Comparison of ENCODE assay signal across 2 cellular contexts in genomic region chr10:96588601-96589419, GRCh38.
TF ChIP-seq lines count a peak whose summit lies in the region.

No MANE protein-coding gene starts in this region.

TF ChIP-seq in HepG2, 621 proteins besides CTCF, POLR2A, EP300 and RAD21 (continued from another document):
- no peak for TF ChIP-seq ZXDC (CRISPR knock-in tag; IDR thresholded peaks at IDR 0.05)
- no peak for TF ChIP-seq KDM6A (CRISPR knock-in tag; IDR thresholded peaks at IDR 0.05; ENCODE audit: low read depth)
- TF ChIP-seq, protein P1, sequence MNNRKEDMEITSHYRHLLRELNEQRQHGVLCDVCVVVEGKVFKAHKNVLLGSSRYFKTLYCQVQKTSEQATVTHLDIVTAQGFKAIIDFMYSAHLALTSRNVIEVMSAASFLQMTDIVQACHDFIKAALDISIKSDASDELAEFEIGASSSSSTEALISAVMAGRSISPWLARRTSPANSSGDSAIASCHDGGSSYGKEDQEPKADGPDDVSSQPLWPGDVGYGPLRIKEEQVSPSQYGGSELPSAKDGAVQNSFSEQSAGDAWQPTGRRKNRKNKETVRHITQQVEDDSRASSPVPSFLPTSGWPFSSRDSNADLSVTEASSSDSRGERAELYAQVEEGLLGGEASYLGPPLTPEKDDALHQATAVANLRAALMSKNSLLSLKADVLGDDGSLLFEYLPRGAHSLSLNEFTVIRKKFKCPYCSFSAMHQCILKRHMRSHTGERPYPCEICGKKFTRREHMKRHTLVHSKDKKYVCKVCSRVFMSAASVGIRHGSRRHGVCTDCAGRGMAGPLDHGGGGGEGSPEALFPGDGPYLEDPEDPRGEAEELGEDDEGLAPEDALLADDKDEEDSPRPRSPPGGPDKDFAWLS (CRISPR knock-in tag; IDR thresholded peaks at IDR 0.05; ENCODE audit: borderline replicate concordance), result no peak
- no peak for TF ChIP-seq RFX5 (IDR thresholded peaks at IDR 0.05; ENCODE audit: low read depth, low read length)
- TF ChIP-seq ZNF430 (CRISPR knock-in tag; IDR thresholded peaks at IDR 0.05), result no peak
- no peak for TF ChIP-seq SALL1 (CRISPR knock-in tag; IDR thresholded peaks at IDR 0.05)
- no peak for TF ChIP-seq SATB2 (CRISPR knock-in tag; IDR thresholded peaks at IDR 0.05)
- no peak for TF ChIP-seq ZNF251 (CRISPR knock-in tag; IDR thresholded peaks at IDR 0.05)

TF ChIP-seq in WTC11, 78 proteins besides CTCF, POLR2A, EP300 and RAD21:
- TF ChIP-seq, protein P2, sequence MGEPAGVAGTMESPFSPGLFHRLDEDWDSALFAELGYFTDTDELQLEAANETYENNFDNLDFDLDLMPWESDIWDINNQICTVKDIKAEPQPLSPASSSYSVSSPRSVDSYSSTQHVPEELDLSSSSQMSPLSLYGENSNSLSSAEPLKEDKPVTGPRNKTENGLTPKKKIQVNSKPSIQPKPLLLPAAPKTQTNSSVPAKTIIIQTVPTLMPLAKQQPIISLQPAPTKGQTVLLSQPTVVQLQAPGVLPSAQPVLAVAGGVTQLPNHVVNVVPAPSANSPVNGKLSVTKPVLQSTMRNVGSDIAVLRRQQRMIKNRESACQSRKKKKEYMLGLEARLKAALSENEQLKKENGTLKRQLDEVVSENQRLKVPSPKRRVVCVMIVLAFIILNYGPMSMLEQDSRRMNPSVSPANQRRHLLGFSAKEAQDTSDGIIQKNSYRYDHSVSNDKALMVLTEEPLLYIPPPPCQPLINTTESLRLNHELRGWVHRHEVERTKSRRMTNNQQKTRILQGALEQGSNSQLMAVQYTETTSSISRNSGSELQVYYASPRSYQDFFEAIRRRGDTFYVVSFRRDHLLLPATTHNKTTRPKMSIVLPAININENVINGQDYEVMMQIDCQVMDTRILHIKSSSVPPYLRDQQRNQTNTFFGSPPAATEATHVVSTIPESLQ (CRISPR knock-in tag; IDR thresholded peaks at IDR 0.05), result no peak
- TF ChIP-seq NFYB (CRISPR knock-in tag; conservative IDR thresholded peaks at IDR 0.05; ENCODE audit: low read depth) (no peak), FOXJ3 (CRISPR knock-in tag; IDR thresholded peaks at IDR 0.05; ENCODE audit: borderline replicate concordance) (no peak), PRDM15 (CRISPR knock-in tag; IDR thresholded peaks at IDR 0.05) (no peak), OVOL2 (CRISPR knock-in tag; IDR thresholded peaks at IDR 0.05; ENCODE audit: borderline replicate concordance) (no peak), TP53 (CRISPR knock-in tag; IDR thresholded peaks at IDR 0.05) (no peak), SMAD3 (CRISPR knock-in tag; IDR thresholded peaks at IDR 0.05; ENCODE audit: borderline replicate concordance) (no peak), ZNF219 (CRISPR knock-in tag; IDR thresholded peaks at IDR 0.05; ENCODE audit: borderline replicate concordance) (no peak)
- TF ChIP-seq, protein P3, sequence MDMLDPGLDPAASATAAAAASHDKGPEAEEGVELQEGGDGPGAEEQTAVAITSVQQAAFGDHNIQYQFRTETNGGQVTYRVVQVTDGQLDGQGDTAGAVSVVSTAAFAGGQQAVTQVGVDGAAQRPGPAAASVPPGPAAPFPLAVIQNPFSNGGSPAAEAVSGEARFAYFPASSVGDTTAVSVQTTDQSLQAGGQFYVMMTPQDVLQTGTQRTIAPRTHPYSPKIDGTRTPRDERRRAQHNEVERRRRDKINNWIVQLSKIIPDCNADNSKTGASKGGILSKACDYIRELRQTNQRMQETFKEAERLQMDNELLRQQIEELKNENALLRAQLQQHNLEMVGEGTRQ (CRISPR knock-in tag; IDR thresholded peaks at IDR 0.05), result no peak
- TF ChIP-seq, protein P4, sequence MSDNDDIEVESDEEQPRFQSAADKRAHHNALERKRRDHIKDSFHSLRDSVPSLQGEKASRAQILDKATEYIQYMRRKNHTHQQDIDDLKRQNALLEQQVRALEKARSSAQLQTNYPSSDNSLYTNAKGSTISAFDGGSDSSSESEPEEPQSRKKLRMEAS (CRISPR knock-in tag; IDR thresholded peaks at IDR 0.05), result no peak
